12 cellular contexts compared by ENCODE assay signal in genomic region chr11:46390331-46391171, GRCh38. TPM values are rescaled to one million over a fixed set of nuclear protein-coding genes. Genes with fewer than 3 reads are reported as not detected.
A peak's percentile ranks its signal among the peaks of the same experiment; 100 is the strongest.
DNase-seq lines count a peak whose midpoint lies in the region; TF ChIP-seq lines count a peak whose summit lies in the region.
"Had no signal": no experiment of that assay in that cellular context is flagged by ENCODE, and none has a peak within 500 bp of the region (broad histone marks: within the 10 kb centered on the region; RNA-seq: fewer than 3 reads in every experiment).

No MANE protein-coding gene starts in this region.

- H3K36me3 ChIP-seq in parathyroid adenoma (ENCODE audit: control insufficient read depth, insufficient read depth, low read length) (no peaks in the 10 kb centered on the region), esophagus muscularis mucosa (peaks cover 0 to under 1% (median under 1%) of the 10 kb centered on the region in 4 donors)
- H3K36me3 ChIP-seq: ovary, SJSA1 had no signal

- no peak for TF ChIP-seq POLR2A in esophagus muscularis mucosa (IDR thresholded peaks at IDR 0.05; ENCODE audit: low read depth)

- H3K27me3 ChIP-seq in dorsolateral prefrontal cortex, result peaks cover 0 to 57% (median 15%) of the 10 kb centered on the region in 45 donors
- no peaks in the 10 kb centered on the region for H3K27me3 ChIP-seq in parathyroid adenoma (ENCODE audit: control insufficient read depth, insufficient read depth, low read length)
- peaks cover 25 to 78% (median 38%) of the 10 kb centered on the region in 4 donors for H3K27me3 ChIP-seq in esophagus muscularis mucosa

- peak; percentile 55 for DNase-seq in NCI-H748 (lab: John Stamatoyannopoulos, UW; ENCODE audit: unreplicated experiment)
- DNase-seq in NCI-H748 treated with DMSO at 0.1 percent for 48 hours (lab: John Stamatoyannopoulos, UW), result no peak
- DNase-seq in NCI-H1105 treated with DMSO at 0.1 percent for 48 hours (lab: John Stamatoyannopoulos, UW), result peak; percentile 38
- DNase-seq in dorsolateral prefrontal cortex, result no peak
- no peak for DNase-seq in hypothalamus (lab: John Stamatoyannopoulos, UW)
- no peak for DNase-seq in esophagus muscularis mucosa (ENCODE audit: extremely low spot score)
- no peak for DNase-seq in stimulated activated CD4-positive, alpha-beta T cell treated with anti-CD3 and anti-CD28 coated beads, Interleukin-2, amount 100 ng/mL, for 48 hours
- DNase-seq: stimulated activated CD8-positive, alpha-beta memory T cell treated with anti-CD3 and anti-CD28 coated beads, Interleukin-4, amount 100 ng/mL, for 48 hours had no signal

- H3K4me1 ChIP-seq in parathyroid adenoma (peaks cover 14% of the 10 kb centered on the region), esophagus muscularis mucosa (peaks cover 34 to 47% (median 44%) of the 10 kb centered on the region in 4 donors)

- H3K27ac ChIP-seq in dorsolateral prefrontal cortex (peak overlapping the region in 16 of 59 donors; percentile 1 to 86 (median 31)), parathyroid adenoma (peak overlapping the region; percentile 68), esophagus muscularis mucosa (replicated peaks in 1 of 4) (no peak overlapping the region)
- H3K27ac ChIP-seq: ovary, SJSA1 had no signal

- H3K9ac ChIP-seq in parathyroid adenoma, result no peak overlapping the region

- TF ChIP-seq EP300 in esophagus muscularis mucosa (IDR thresholded peaks at IDR 0.05), result no peak

- 9% methylated on average over 40 of the region's 49 CpGs for WGBS in esophagus muscularis mucosa

- intact Hi-C loops in dorsolateral prefrontal cortex (cut with DNase I) (loop anchor here in 1 of 2 donors (5.0 kb wide), 1 partner anchor 142 kb away; no protein-coding TSS in a partner anchor), esophagus muscularis mucosa (cut with DNase I) (loop anchor here (2.0 to 5.0 kb wide), 2 partner anchors 137 to 226 kb away; partner anchors contain the start of genes ATG13 and HARBI1)

- H2AFZ ChIP-seq in parathyroid adenoma, result peak overlapping the region; percentile 17

- no peaks in the 10 kb centered on the region for H3K9me3 ChIP-seq in parathyroid adenoma (ENCODE audit: control insufficient read depth, low read length)
- no peaks in the 10 kb centered on the region for H3K9me3 ChIP-seq in esophagus muscularis mucosa
- H3K9me3 ChIP-seq: ovary had no signal

- TF ChIP-seq CTCF in dorsolateral prefrontal cortex (IDR thresholded peaks at IDR 0.05 in 54 of 56, conservative IDR thresholded peaks at IDR 0.05 in 2 of 56; ENCODE audit: low read depth in 1 of 56, partially characterized antibody in 56 of 56) (no peak), parathyroid adenoma (IDR thresholded peaks at IDR 0.05) (no peak), esophagus muscularis mucosa (IDR thresholded peaks at IDR 0.05) (no peak)

- no peak overlapping the region for H3K4me2 ChIP-seq in parathyroid adenoma (ENCODE audit: low read length)

- H3K4me3 ChIP-seq in dorsolateral prefrontal cortex (peak overlapping the region in 56 of 59 donors; percentile 43 to 73 (median 59)), parathyroid adenoma (ENCODE audit: low read depth, low read length) (no peak overlapping the region), esophagus muscularis mucosa (peak overlapping the region in 1 of 4 donors; percentile 48)

- no peaks in the 10 kb centered on the region for H3K79me2 ChIP-seq in parathyroid adenoma

RNA-seq across cellular contexts. Expression of gene CHRM4, which starts 1.0 kb away (rescaled TPM):
- total RNA-seq in dorsolateral prefrontal cortex, result 10 to 100 TPM in 56 of 120 experiments, 1 to 10 TPM in 64; 2.7 to 25.0 (median 9.7) TPM
- 1 to 10 TPM in 2 of 4 donors, under 1 TPM in 2; 0.34 to 1.5 (median 1.0) TPM for total RNA-seq in esophagus muscularis mucosa
- total RNA-seq: fibroblast of villous mesenchyme had no signal

RNA-seq across cellular contexts. Expression of gene MDK, which starts 9.1 kb away (rescaled TPM):
- total RNA-seq in dorsolateral prefrontal cortex (10 to 100 TPM in 95 of 120 experiments, 1 to 10 TPM in 25; 4.6 to 45.3 (median 12.9) TPM), esophagus muscularis mucosa (10 to 100 TPM in 3 of 4 donors, 1 to 10 TPM in 1; 1.2 to 12.8 (median 11.8) TPM)

RNA-seq across cellular contexts. Expression of gene DGKZ, which starts 43.3 kb away (rescaled TPM):
- total RNA-seq in dorsolateral prefrontal cortex (100 to 1,000 TPM; 142 to 475 (median 319) TPM), esophagus muscularis mucosa (10 to 100 TPM; 39.4 to 85.8 (median 55.4) TPM)

Comparison
In these comparisons a context has a peak if more than half of its experiments do, and no peak if none do; other contexts are left out.
1. DNase-seq: peak in NCI-H748 (single experiment) and NCI-H1105 treated with DMSO at 0.1 percent for 48 hours (single experiment); none in NCI-H748 treated with DMSO at 0.1 percent for 48 hours (single experiment), dorsolateral prefrontal cortex (0 of 10), hypothalamus (0 of 51), esophagus muscularis mucosa (single experiment) and stimulated activated CD4-positive, alpha-beta T cell treated with anti-CD3 and anti-CD28 coated beads, Interleukin-2, amount 100 ng/mL, for 48 hours (0 of 2).